8 cellular contexts compared by ENCODE assay signal in genomic region chr9:132114102-132114707, GRCh38. TPM values are rescaled to one million over a fixed set of nuclear protein-coding genes. Genes with fewer than 3 reads are reported as not detected.
DNase-seq lines count a peak whose midpoint lies in the region; ATAC-seq and TF ChIP-seq lines count a peak whose summit lies in the region.

No MANE protein-coding gene starts in this region.

- peaks cover 2% of the 10 kb centered on the region for H3K27me3 ChIP-seq in CD4-positive, CD25-positive, alpha-beta regulatory T cell (ENCODE audit: control insufficient read depth, insufficient read depth, low read length)
- peaks cover 48% of the 10 kb centered on the region for H3K27me3 ChIP-seq in suprapubic skin

- no peak overlapping the region for H3K4me3 ChIP-seq in CD4-positive, CD25-positive, alpha-beta regulatory T cell (ENCODE audit: low read depth, low read length)
- H3K4me3 ChIP-seq in suprapubic skin (no peak overlapping the region), OCI-LY7 (ENCODE audit: low read depth, low read length, poor library complexity, severe bottlenecking) (no peak overlapping the region)

- H3K27ac ChIP-seq in CD4-positive, CD25-positive, alpha-beta regulatory T cell (ENCODE audit: insufficient read depth, low read length, poor library complexity, severe bottlenecking) = no peak overlapping the region
- no peak overlapping the region for H3K27ac ChIP-seq in suprapubic skin
- H3K27ac ChIP-seq in OCI-LY7 (ENCODE audit: low read depth, low read length, poor library complexity, severe bottlenecking) = no peak overlapping the region

- no TSS peak for BruUV-seq in OCI-LY7 (replicated peaks; lab: Mats Ljungman, UMichigan)

- DNase-seq in CD4-positive, CD25-positive, alpha-beta regulatory T cell = peak in 2 of 3 donors; percentile 15 to 16
- DNase-seq in NCI-H226 = peak; percentile 39
- DNase-seq in activated naive CD8-positive, alpha-beta T cell treated with anti-CD3 and anti-CD28 coated beads, Interleukin-2, amount 50 U/mL, for 24 hours = peak; percentile 54
- DNase-seq in hypothalamus (lab: John Stamatoyannopoulos, UW) = peak in 41 of 51 donors; percentile 2 to 78 (median 29)
- DNase-seq in smooth muscle cell of the brain vasculature (ENCODE audit: low read depth, low spot score) = peak; percentile 32
- no peak for DNase-seq in suprapubic skin (ENCODE audit: low spot score in 2 of 2)
- no peak for DNase-seq in NCI-H1694 treated with DMSO at 0.1 percent for 48 hours (lab: John Stamatoyannopoulos, UW)
- no peak for DNase-seq in OCI-LY7 (ENCODE audit: low spot score)

- H3K36me3 Mint-ChIP-seq in CD4-positive, CD25-positive, alpha-beta regulatory T cell = no peaks in the 10 kb centered on the region
- no peaks in the 10 kb centered on the region for H3K36me3 Mint-ChIP-seq in activated naive CD8-positive, alpha-beta T cell treated with anti-CD3 and anti-CD28 coated beads, Interleukin-2, amount 50 U/mL, for 24 hours (ENCODE audit: low read depth)

- ATAC-seq in CD4-positive, CD25-positive, alpha-beta regulatory T cell (ENCODE audit: low read depth in 2 of 2) = no peak
- ATAC-seq in activated naive CD8-positive, alpha-beta T cell treated with anti-CD3 and anti-CD28 coated beads, Interleukin-2, amount 50 U/mL, for 24 hours = no peak

- H2AFZ ChIP-seq in OCI-LY7 (ENCODE audit: low read length) = no peak overlapping the region

- peaks cover 58% of the 10 kb centered on the region for H3K27me3 Mint-ChIP-seq in CD4-positive, CD25-positive, alpha-beta regulatory T cell
- H3K27me3 Mint-ChIP-seq in activated naive CD8-positive, alpha-beta T cell treated with anti-CD3 and anti-CD28 coated beads, Interleukin-2, amount 50 U/mL, for 24 hours = peaks cover 49% of the 10 kb centered on the region

- H3K4me1 ChIP-seq in CD4-positive, CD25-positive, alpha-beta regulatory T cell (ENCODE audit: control insufficient read depth, insufficient read depth, low read length, poor library complexity, severe bottlenecking) = no peaks in the 10 kb centered on the region
- no peaks in the 10 kb centered on the region for H3K4me1 ChIP-seq in suprapubic skin
- no peaks in the 10 kb centered on the region for H3K4me1 ChIP-seq in OCI-LY7 (ENCODE audit: insufficient read depth, low read length, poor library complexity, severe bottlenecking)

- POLR2A ChIA-PET in OCI-LY7 (lab: Charles Lee) = no interaction called here

- no peaks in the 10 kb centered on the region; the same call in 1 of the 2 replicates for H4K20me1 ChIP-seq in OCI-LY7 (ENCODE audit: insufficient read depth, low read length)

- H3K9me3 Mint-ChIP-seq in CD4-positive, CD25-positive, alpha-beta regulatory T cell = peaks cover 0 to 3% (median 0%) of the 10 kb centered on the region in 7 donors
- no peaks in the 10 kb centered on the region for H3K9me3 Mint-ChIP-seq in activated naive CD8-positive, alpha-beta T cell treated with anti-CD3 and anti-CD28 coated beads, Interleukin-2, amount 50 U/mL, for 24 hours

- H3K4me2 ChIP-seq in OCI-LY7 (ENCODE audit: low read length) = no peak overlapping the region

- H3K36me3 ChIP-seq in CD4-positive, CD25-positive, alpha-beta regulatory T cell (ENCODE audit: control insufficient read depth, insufficient read depth, low read length) = no peaks in the 10 kb centered on the region
- H3K36me3 ChIP-seq in suprapubic skin (no peaks in the 10 kb centered on the region), OCI-LY7 (ENCODE audit: insufficient read depth, low read length) (no peaks in the 10 kb centered on the region)

- no peak for TF ChIP-seq EP300 in suprapubic skin (IDR thresholded peaks at IDR 0.05)

- 36% methylated on average over 18 of the region's 18 CpGs for WGBS in suprapubic skin

- CTCF ChIA-PET in OCI-LY7 (lab: Charles Lee; ENCODE audit: unreplicated experiment) = no interaction called here

- intact Hi-C loops in OCI-LY7 (cut with micrococcal nuclease; ENCODE audit: unreplicated experiment) = no loop called here

- no peak overlapping the region for H3K4me3 Mint-ChIP-seq in CD4-positive, CD25-positive, alpha-beta regulatory T cell
- H3K4me3 Mint-ChIP-seq in activated naive CD8-positive, alpha-beta T cell treated with anti-CD3 and anti-CD28 coated beads, Interleukin-2, amount 50 U/mL, for 24 hours = no peak overlapping the region

- peaks cover 0 to 4% (median 0%) of the 10 kb centered on the region in 4 donors for H3K4me1 Mint-ChIP-seq in CD4-positive, CD25-positive, alpha-beta regulatory T cell
- peaks cover 2% of the 10 kb centered on the region for H3K4me1 Mint-ChIP-seq in activated naive CD8-positive, alpha-beta T cell treated with anti-CD3 and anti-CD28 coated beads, Interleukin-2, amount 50 U/mL, for 24 hours

- no peak overlapping the region for H3K27ac Mint-ChIP-seq in CD4-positive, CD25-positive, alpha-beta regulatory T cell
- H3K27ac Mint-ChIP-seq in activated naive CD8-positive, alpha-beta T cell treated with anti-CD3 and anti-CD28 coated beads, Interleukin-2, amount 50 U/mL, for 24 hours = no peak overlapping the region

- H3K9me2 ChIP-seq in OCI-LY7 (ENCODE audit: insufficient read depth, low read length) = no peaks in the 10 kb centered on the region

- H3K79me2 ChIP-seq in OCI-LY7 (ENCODE audit: insufficient read depth, low read depth, low read length) = no peaks in the 10 kb centered on the region

- TF ChIP-seq CTCF in suprapubic skin (IDR thresholded peaks at IDR 0.05) (no peak), OCI-LY7 (conservative IDR thresholded peaks at IDR 0.05; ENCODE audit: low read length) (no peak)

- no peak for TF ChIP-seq POLR2A in suprapubic skin (IDR thresholded peaks at IDR 0.05)

- H3K9me3 ChIP-seq in CD4-positive, CD25-positive, alpha-beta regulatory T cell (ENCODE audit: control insufficient read depth in 2 of 2, low read length in 2 of 2) = no peaks in the 10 kb centered on the region
- H3K9me3 ChIP-seq in suprapubic skin (no peaks in the 10 kb centered on the region), OCI-LY7 (ENCODE audit: low read length) (no peaks in the 10 kb centered on the region)

RNA-seq across cellular contexts. Expression of gene MED27, which starts 34.5 kb away (rescaled TPM):
- total RNA-seq in CD4-positive, CD25-positive, alpha-beta regulatory T cell = 28.7 TPM
- polyA plus RNA-seq in CD4-positive, CD25-positive, alpha-beta regulatory T cell = 10 to 100 TPM; 42.6 to 58.5 (median 48.9) TPM
- total RNA-seq in suprapubic skin = 10 to 100 TPM; 12.6 to 20.3 (median 16.0) TPM
- total RNA-seq in OCI-LY7 (2014; rRNA removed; shearing (Covaris generic)) = 21.9 and 23.1 TPM in 2 replicates
- total RNA-seq in OCI-LY7 (2022) = 29.9 and 32.6 TPM in 2 replicates

RNA-seq across cellular contexts. Expression of gene NTNG2, which starts 47.7 kb away (rescaled TPM):
- 14.7 TPM for total RNA-seq in CD4-positive, CD25-positive, alpha-beta regulatory T cell
- 1 to 10 TPM in 2 of 4 donors, under 1 TPM in 2; 0.50 to 1.2 (median 1.1) TPM for polyA plus RNA-seq in CD4-positive, CD25-positive, alpha-beta regulatory T cell
- under 1 TPM; 0.08 to 0.80 (median 0.37) TPM for total RNA-seq in suprapubic skin
- total RNA-seq in OCI-LY7 (2014; rRNA removed; shearing (Covaris generic)) = 5.4 and 7.5 TPM in 2 replicates
- total RNA-seq in OCI-LY7 (2022) = 1.9 and 3.2 TPM in 2 replicates

Comparison
In these comparisons a context has a peak if more than half of its experiments do, and no peak if none do; other contexts are left out.
1. DNase-seq: peak in CD4-positive, CD25-positive, alpha-beta regulatory T cell (2 of 3), NCI-H226 (single experiment), activated naive CD8-positive, alpha-beta T cell treated with anti-CD3 and anti-CD28 coated beads, Interleukin-2, amount 50 U/mL, for 24 hours (single experiment), hypothalamus (41 of 51) and smooth muscle cell of the brain vasculature (single experiment); none in suprapubic skin (0 of 2), NCI-H1694 treated with DMSO at 0.1 percent for 48 hours (single experiment) and OCI-LY7 (single experiment).